8 cellular contexts compared by ENCODE assay signal in genomic region chr14:39433452-39433813, GRCh38. TPM values are rescaled to one million over a fixed set of nuclear protein-coding genes. Genes with fewer than 3 reads are reported as not detected.
A peak's percentile ranks its signal among the peaks of the same experiment; 100 is the strongest.
DNase-seq lines count a peak whose midpoint lies in the region; ATAC-seq, FAIRE-seq and TF ChIP-seq lines count a peak whose summit lies in the region.

No MANE protein-coding gene starts in this region.

- no peak for TF ChIP-seq EP300 in suprapubic skin (IDR thresholded peaks at IDR 0.05)

- H3K4me1 ChIP-seq in suprapubic skin = peaks cover 32% of the 10 kb centered on the region

- H3K4me3 ChIP-seq in kidney epithelial cell (ENCODE audit: low read depth, low read length) (peak overlapping the region; percentile 61), suprapubic skin (peak overlapping the region; percentile 97)

- intact Hi-C loops in activated CD4-positive, alpha-beta T cell treated with anti-CD3 and anti-CD28 coated beads, Interleukin-2, amount 10 ng/mL, durations not matched to agents 24 days and 14 days (cut with micrococcal nuclease) = loop anchor here (2.0 kb wide), 2 partner anchors 51 to 331 kb away; partner anchors contain the start of gene SEC23A

- no peak for FAIRE-seq in HTR-8/SVneo (lab: Jason Lieb, UNC)

- no peaks in the 10 kb centered on the region for H3K27me3 Mint-ChIP-seq in activated CD4-positive, alpha-beta T cell treated with anti-CD3 and anti-CD28 coated beads, Interleukin-2, amount 10 ng/mL, durations not matched to agents 24 days and 14 days
- no peaks in the 10 kb centered on the region for H3K27me3 Mint-ChIP-seq in activated naive CD8-positive, alpha-beta T cell treated with anti-CD3 and anti-CD28 coated beads, Interleukin-2, amount 10 ng/mL, durations not matched to agents 7 days and 5 days

- peaks cover 2% of the 10 kb centered on the region for H3K36me3 Mint-ChIP-seq in activated CD4-positive, alpha-beta T cell treated with anti-CD3 and anti-CD28 coated beads, Interleukin-2, amount 10 ng/mL, durations not matched to agents 24 days and 14 days (ENCODE audit: low read depth)
- peaks cover 6% of the 10 kb centered on the region for H3K36me3 Mint-ChIP-seq in activated naive CD8-positive, alpha-beta T cell treated with anti-CD3 and anti-CD28 coated beads, Interleukin-2, amount 10 ng/mL, durations not matched to agents 7 days and 5 days

- H3K27me3 ChIP-seq in kidney epithelial cell (ENCODE audit: control insufficient read depth, insufficient read depth, low read length) (no peaks in the 10 kb centered on the region), suprapubic skin (no peaks in the 10 kb centered on the region)

- H3K9me3 ChIP-seq in suprapubic skin = no peaks in the 10 kb centered on the region

- WGBS in suprapubic skin = 16% methylated on average over 8 of the region's 8 CpGs

- no peak for TF ChIP-seq POLR2A in suprapubic skin (IDR thresholded peaks at IDR 0.05)

- peaks cover 29% of the 10 kb centered on the region for H3K4me1 Mint-ChIP-seq in activated CD4-positive, alpha-beta T cell treated with anti-CD3 and anti-CD28 coated beads, Interleukin-2, amount 10 ng/mL, durations not matched to agents 24 days and 14 days
- H3K4me1 Mint-ChIP-seq in activated naive CD8-positive, alpha-beta T cell treated with anti-CD3 and anti-CD28 coated beads, Interleukin-2, amount 10 ng/mL, durations not matched to agents 7 days and 5 days = peaks cover 27% of the 10 kb centered on the region

- H3K36me3 ChIP-seq in kidney epithelial cell (ENCODE audit: control insufficient read depth, insufficient read depth, low read length) (no peaks in the 10 kb centered on the region), suprapubic skin (no peaks in the 10 kb centered on the region)

- H3K4me3 Mint-ChIP-seq in activated CD4-positive, alpha-beta T cell treated with anti-CD3 and anti-CD28 coated beads, Interleukin-2, amount 10 ng/mL, durations not matched to agents 24 days and 14 days = peak overlapping the region; percentile 98
- peak overlapping the region; percentile 100 for H3K4me3 Mint-ChIP-seq in activated naive CD8-positive, alpha-beta T cell treated with anti-CD3 and anti-CD28 coated beads, Interleukin-2, amount 10 ng/mL, durations not matched to agents 7 days and 5 days

- H3K27ac ChIP-seq in suprapubic skin = peak overlapping the region; percentile 99

- peak overlapping the region; percentile 94 for H3K27ac Mint-ChIP-seq in activated CD4-positive, alpha-beta T cell treated with anti-CD3 and anti-CD28 coated beads, Interleukin-2, amount 10 ng/mL, durations not matched to agents 24 days and 14 days
- H3K27ac Mint-ChIP-seq in activated naive CD8-positive, alpha-beta T cell treated with anti-CD3 and anti-CD28 coated beads, Interleukin-2, amount 10 ng/mL, durations not matched to agents 7 days and 5 days = peak overlapping the region; percentile 95

- DNase-seq in activated CD4-positive, alpha-beta T cell treated with anti-CD3 and anti-CD28 coated beads, Interleukin-2, amount 10 ng/mL, durations not matched to agents 24 days and 14 days = no peak
- DNase-seq in activated CD4-positive, alpha-beta T cell treated with anti-CD3 and anti-CD28 coated beads for 48 hours = no peak
- DNase-seq in activated naive CD8-positive, alpha-beta T cell treated with anti-CD3 and anti-CD28 coated beads, Interleukin-2, amount 10 ng/mL, durations not matched to agents 7 days and 5 days = no peak
- DNase-seq in kidney epithelial cell (ENCODE audit: low read depth) (no peak), suprapubic skin (ENCODE audit: low spot score in 2 of 2) (no peak), HTR-8/SVneo (ENCODE audit: insufficient read length, low spot score) (no peak)
- no peak for DNase-seq in activated CD4-positive, CD25-positive, alpha-beta regulatory T cell (lab: John Stamatoyannopoulos, UW)

- TF ChIP-seq CTCF in kidney epithelial cell (IDR thresholded peaks at IDR 0.05; ENCODE audit: insufficient read depth, low read length, poor library complexity, severe bottlenecking) (no peak), suprapubic skin (IDR thresholded peaks at IDR 0.05) (no peak)

- no peak for ATAC-seq in activated naive CD8-positive, alpha-beta T cell treated with anti-CD3 and anti-CD28 coated beads, Interleukin-2, amount 10 ng/mL, durations not matched to agents 7 days and 5 days (ENCODE audit: low read depth)
- no peak for ATAC-seq in GM21360 (IDR thresholded peaks at IDR 0.05; ENCODE audit: unreplicated experiment)

- H3K9me3 Mint-ChIP-seq in activated CD4-positive, alpha-beta T cell treated with anti-CD3 and anti-CD28 coated beads, Interleukin-2, amount 10 ng/mL, durations not matched to agents 24 days and 14 days = no peaks in the 10 kb centered on the region
- H3K9me3 Mint-ChIP-seq in activated naive CD8-positive, alpha-beta T cell treated with anti-CD3 and anti-CD28 coated beads, Interleukin-2, amount 10 ng/mL, durations not matched to agents 7 days and 5 days = no peaks in the 10 kb centered on the region

- POLR2A ChIA-PET in activated naive CD8-positive, alpha-beta T cell treated with anti-CD3 and anti-CD28 coated beads, Interleukin-2, amount 10 ng/mL, durations not matched to agents 7 days and 5 days (lab: Charles Lee) = interaction anchor here (2.0 to 3.4 kb wide), 5 partner anchors 166 to 319 kb away, joined by 6 to 35 read pairs (median 32); partner anchors contain the start of genes GEMIN2 and TRAPPC6B

RNA-seq across cellular contexts. Expression of gene FBXO33, which starts 1.2 kb away (rescaled TPM):
- total RNA-seq in activated CD4-positive, alpha-beta T cell treated with anti-CD3 and anti-CD28 coated beads, Interleukin-2, amount 10 ng/mL, durations not matched to agents 24 days and 14 days = 17.9 and 18.9 TPM in 2 replicates
- 10 to 100 TPM; 18.7 to 19.0 TPM for total RNA-seq in activated naive CD8-positive, alpha-beta T cell treated with anti-CD3 and anti-CD28 coated beads, Interleukin-2, amount 10 ng/mL, durations not matched to agents 7 days and 5 days
- 13.7 and 17.7 TPM in 2 replicates for total RNA-seq in kidney epithelial cell
- 10 to 100 TPM; 12.4 to 23.7 (median 15.3) TPM for total RNA-seq in suprapubic skin
